1 cellular context compared by ENCODE assay signal in the genomic region with DNA sequence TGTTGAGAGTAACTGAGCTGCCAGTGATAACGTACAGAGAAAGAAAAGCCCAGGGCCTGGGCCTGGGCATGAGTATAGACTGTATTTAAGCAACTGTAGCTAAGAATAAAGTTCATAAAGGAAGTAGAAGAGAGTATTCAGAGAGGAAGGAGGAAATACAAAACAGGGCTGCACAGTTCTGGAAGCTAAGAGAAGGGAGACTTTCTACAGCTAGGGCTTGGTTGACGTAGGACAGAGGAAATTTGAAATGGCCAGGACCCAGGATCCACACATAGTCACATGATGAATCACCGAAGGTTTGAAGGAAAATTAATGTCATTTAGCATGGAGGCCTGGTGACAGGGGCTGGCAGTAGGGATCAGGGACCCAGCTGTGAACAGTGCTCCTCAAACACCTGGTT.
TF ChIP-seq lines count a peak whose summit lies in the region.

No MANE protein-coding gene starts in this region.

TF ChIP-seq in IMR-90, 13 proteins besides CTCF, POLR2A, EP300 and RAD21:
- no peak for TF ChIP-seq MAFK (IDR thresholded peaks at IDR 0.05; ENCODE audit: low read depth, low read length)
- no peak for TF ChIP-seq MXI1 (IDR thresholded peaks at IDR 0.05; ENCODE audit: borderline replicate concordance, low read depth, low read length)
- TF ChIP-seq CHD1 (IDR thresholded peaks at IDR 0.05; ENCODE audit: low read depth, low read length): no peak
- TF ChIP-seq, protein P1, sequence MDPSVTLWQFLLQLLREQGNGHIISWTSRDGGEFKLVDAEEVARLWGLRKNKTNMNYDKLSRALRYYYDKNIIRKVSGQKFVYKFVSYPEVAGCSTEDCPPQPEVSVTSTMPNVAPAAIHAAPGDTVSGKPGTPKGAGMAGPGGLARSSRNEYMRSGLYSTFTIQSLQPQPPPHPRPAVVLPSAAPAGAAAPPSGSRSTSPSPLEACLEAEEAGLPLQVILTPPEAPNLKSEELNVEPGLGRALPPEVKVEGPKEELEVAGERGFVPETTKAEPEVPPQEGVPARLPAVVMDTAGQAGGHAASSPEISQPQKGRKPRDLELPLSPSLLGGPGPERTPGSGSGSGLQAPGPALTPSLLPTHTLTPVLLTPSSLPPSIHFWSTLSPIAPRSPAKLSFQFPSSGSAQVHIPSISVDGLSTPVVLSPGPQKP (IDR thresholded peaks at IDR 0.05; ENCODE audit: borderline replicate concordance, low read depth, low read length): no peak
- no peak for TF ChIP-seq BHLHE40 (IDR thresholded peaks at IDR 0.05; ENCODE audit: low read depth, low read length)
- TF ChIP-seq SMC3 (IDR thresholded peaks at IDR 0.05; ENCODE audit: low read depth, low read length): no peak
- no peak for TF ChIP-seq RCOR1 (IDR thresholded peaks at IDR 0.05; ENCODE audit: insufficient replicate concordance, low read length)
- no peak for TF ChIP-seq RFX5 (IDR thresholded peaks at IDR 0.05; ENCODE audit: low read depth, low read length)
- no peak for TF ChIP-seq CEBPB (IDR thresholded peaks at IDR 0.05; ENCODE audit: low read depth, low read length)
- TF ChIP-seq, protein P2, sequence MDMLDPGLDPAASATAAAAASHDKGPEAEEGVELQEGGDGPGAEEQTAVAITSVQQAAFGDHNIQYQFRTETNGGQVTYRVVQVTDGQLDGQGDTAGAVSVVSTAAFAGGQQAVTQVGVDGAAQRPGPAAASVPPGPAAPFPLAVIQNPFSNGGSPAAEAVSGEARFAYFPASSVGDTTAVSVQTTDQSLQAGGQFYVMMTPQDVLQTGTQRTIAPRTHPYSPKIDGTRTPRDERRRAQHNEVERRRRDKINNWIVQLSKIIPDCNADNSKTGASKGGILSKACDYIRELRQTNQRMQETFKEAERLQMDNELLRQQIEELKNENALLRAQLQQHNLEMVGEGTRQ (IDR thresholded peaks at IDR 0.05; ENCODE audit: low read depth, low read length): no peak
- TF ChIP-seq MAZ (IDR thresholded peaks at IDR 0.05; ENCODE audit: borderline replicate concordance, low read depth, low read length): no peak
TF ChIP-seq in IMR-90: peak in this region for 0.
